1 cellular context compared by ENCODE assay signal in the genomic region with DNA sequence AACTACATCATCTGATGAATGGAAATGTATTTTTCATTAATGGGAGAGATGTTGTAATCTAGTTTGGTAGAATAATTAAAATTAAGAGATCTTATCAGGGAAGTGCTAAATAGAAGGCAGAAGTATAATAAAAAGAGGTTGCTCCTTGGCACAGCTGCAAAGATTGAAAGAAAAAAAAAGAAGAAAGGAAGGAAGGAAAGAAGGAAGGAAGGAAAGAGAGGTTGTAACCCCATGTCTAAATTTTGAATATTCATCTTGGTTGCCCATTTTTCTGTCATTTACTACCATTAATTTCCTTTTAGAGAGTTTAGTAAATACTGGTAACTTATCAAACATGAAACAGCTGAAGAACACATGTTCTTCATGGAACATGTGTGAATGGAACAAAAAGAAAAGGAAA.
TF ChIP-seq lines count a peak whose summit lies in the region.

No MANE protein-coding gene starts in this region.

TF ChIP-seq in WTC11, 78 proteins besides CTCF, POLR2A, EP300 and RAD21 (continued from another document):
- TF ChIP-seq, protein P1, sequence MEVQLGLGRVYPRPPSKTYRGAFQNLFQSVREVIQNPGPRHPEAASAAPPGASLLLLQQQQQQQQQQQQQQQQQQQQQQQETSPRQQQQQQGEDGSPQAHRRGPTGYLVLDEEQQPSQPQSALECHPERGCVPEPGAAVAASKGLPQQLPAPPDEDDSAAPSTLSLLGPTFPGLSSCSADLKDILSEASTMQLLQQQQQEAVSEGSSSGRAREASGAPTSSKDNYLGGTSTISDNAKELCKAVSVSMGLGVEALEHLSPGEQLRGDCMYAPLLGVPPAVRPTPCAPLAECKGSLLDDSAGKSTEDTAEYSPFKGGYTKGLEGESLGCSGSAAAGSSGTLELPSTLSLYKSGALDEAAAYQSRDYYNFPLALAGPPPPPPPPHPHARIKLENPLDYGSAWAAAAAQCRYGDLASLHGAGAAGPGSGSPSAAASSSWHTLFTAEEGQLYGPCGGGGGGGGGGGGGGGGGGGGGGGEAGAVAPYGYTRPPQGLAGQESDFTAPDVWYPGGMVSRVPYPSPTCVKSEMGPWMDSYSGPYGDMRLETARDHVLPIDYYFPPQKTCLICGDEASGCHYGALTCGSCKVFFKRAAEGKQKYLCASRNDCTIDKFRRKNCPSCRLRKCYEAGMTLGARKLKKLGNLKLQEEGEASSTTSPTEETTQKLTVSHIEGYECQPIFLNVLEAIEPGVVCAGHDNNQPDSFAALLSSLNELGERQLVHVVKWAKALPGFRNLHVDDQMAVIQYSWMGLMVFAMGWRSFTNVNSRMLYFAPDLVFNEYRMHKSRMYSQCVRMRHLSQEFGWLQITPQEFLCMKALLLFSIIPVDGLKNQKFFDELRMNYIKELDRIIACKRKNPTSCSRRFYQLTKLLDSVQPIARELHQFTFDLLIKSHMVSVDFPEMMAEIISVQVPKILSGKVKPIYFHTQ (CRISPR knock-in tag; IDR thresholded peaks at IDR 0.05), result no peak
- no peak for TF ChIP-seq NR3C1 (CRISPR knock-in tag; conservative IDR thresholded peaks at IDR 0.05; ENCODE audit: low read depth)
- TF ChIP-seq ZNF317 (CRISPR knock-in tag; IDR thresholded peaks at IDR 0.05; ENCODE audit: borderline replicate concordance, low read depth), result no peak
- TF ChIP-seq TP53 (CRISPR knock-in tag; IDR thresholded peaks at IDR 0.05), result no peak
- no peak for TF ChIP-seq CBFB (CRISPR knock-in tag; IDR thresholded peaks at IDR 0.05; ENCODE audit: low read depth)
- TF ChIP-seq, protein P2, sequence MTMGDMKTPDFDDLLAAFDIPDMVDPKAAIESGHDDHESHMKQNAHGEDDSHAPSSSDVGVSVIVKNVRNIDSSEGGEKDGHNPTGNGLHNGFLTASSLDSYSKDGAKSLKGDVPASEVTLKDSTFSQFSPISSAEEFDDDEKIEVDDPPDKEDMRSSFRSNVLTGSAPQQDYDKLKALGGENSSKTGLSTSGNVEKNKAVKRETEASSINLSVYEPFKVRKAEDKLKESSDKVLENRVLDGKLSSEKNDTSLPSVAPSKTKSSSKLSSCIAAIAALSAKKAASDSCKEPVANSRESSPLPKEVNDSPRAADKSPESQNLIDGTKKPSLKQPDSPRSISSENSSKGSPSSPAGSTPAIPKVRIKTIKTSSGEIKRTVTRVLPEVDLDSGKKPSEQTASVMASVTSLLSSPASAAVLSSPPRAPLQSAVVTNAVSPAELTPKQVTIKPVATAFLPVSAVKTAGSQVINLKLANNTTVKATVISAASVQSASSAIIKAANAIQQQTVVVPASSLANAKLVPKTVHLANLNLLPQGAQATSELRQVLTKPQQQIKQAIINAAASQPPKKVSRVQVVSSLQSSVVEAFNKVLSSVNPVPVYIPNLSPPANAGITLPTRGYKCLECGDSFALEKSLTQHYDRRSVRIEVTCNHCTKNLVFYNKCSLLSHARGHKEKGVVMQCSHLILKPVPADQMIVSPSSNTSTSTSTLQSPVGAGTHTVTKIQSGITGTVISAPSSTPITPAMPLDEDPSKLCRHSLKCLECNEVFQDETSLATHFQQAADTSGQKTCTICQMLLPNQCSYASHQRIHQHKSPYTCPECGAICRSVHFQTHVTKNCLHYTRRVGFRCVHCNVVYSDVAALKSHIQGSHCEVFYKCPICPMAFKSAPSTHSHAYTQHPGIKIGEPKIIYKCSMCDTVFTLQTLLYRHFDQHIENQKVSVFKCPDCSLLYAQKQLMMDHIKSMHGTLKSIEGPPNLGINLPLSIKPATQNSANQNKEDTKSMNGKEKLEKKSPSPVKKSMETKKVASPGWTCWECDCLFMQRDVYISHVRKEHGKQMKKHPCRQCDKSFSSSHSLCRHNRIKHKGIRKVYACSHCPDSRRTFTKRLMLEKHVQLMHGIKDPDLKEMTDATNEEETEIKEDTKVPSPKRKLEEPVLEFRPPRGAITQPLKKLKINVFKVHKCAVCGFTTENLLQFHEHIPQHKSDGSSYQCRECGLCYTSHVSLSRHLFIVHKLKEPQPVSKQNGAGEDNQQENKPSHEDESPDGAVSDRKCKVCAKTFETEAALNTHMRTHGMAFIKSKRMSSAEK (CRISPR knock-in tag; IDR thresholded peaks at IDR 0.05; ENCODE audit: borderline replicate concordance), result no peak
- TF ChIP-seq, protein P3, sequence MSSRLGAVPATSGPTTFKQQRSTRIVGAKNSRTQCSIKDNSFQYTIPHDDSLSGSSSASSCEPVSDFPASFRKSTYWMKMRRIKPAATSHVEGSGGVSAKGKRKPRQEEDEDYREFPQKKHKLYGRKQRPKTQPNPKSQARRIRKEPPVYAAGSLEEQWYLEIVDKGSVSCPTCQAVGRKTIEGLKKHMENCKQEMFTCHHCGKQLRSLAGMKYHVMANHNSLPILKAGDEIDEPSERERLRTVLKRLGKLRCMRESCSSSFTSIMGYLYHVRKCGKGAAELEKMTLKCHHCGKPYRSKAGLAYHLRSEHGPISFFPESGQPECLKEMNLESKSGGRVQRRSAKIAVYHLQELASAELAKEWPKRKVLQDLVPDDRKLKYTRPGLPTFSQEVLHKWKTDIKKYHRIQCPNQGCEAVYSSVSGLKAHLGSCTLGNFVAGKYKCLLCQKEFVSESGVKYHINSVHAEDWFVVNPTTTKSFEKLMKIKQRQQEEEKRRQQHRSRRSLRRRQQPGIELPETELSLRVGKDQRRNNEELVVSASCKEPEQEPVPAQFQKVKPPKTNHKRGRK (CRISPR knock-in tag; IDR thresholded peaks at IDR 0.05; ENCODE audit: borderline replicate concordance), result no peak
TF ChIP-seq in WTC11: peak in this region for 0.
